9 cellular contexts compared by ENCODE assay signal in the genomic region with DNA sequence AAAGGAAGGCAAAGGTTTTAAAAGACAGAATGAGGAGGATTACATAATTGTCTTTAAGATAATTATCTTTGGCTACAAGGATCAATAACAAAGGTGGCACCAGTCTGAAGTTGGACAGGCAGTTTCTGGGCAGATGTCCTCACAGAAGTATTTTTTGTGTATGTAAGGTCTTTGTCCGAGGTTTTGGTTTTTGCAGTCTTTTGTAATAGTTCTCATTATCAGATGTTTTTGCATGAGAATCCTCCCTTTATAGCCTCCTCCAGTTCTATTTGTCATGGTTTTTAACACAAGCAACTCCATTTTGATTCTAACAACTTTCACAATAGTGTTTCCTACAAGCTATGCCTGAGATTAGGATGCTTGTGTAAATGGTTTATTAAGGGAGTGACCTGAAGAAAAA.
"Had no signal": no experiment of that assay in that cellular context is flagged by ENCODE, and none has a peak within 500 bp of the region (broad histone marks: within the 10 kb centered on the region; RNA-seq: fewer than 3 reads in every experiment).

No MANE protein-coding gene starts in this region.

- H3K4me2 ChIP-seq: KMS-11 had no signal

- H3K4me1 Mint-ChIP-seq: IgD-negative memory B cell had no signal

- H3K27ac ChIP-seq: KMS-11 had no signal

- FAIRE-seq: HepG2, HTR-8/SVneo had no signal

- H3K36me3 Mint-ChIP-seq: IgD-negative memory B cell had no signal

- H3K9ac ChIP-seq: KMS-11 had no signal

- H3K4me3 Mint-ChIP-seq: IgD-negative memory B cell had no signal

- H3K9me3 Mint-ChIP-seq: IgD-negative memory B cell had no signal

- H3K27me3 Mint-ChIP-seq: IgD-negative memory B cell had no signal

- H3K27ac Mint-ChIP-seq: IgD-negative memory B cell had no signal

- DNase-seq: GOT3, H7, HCEC 1CT, Karpas-422, KBM-7 had no signal

- ATAC-seq: HepG2 had no signal
